Comparison of ENCODE assay signal across 24 cellular contexts in genomic region chr14:36086629-36087380, GRCh38.
"Had no signal": no experiment of that assay in that cellular context is flagged by ENCODE, and none has a peak within 500 bp of the region (broad histone marks: within the 10 kb centered on the region; RNA-seq: fewer than 3 reads in every experiment).

No MANE protein-coding gene starts in this region.

- H3K27me3 ChIP-seq: breast epithelium, hepatocyte, right atrium auricular region, suprapubic skin, tibial artery had no signal

- H3K9me3 ChIP-seq: breast epithelium, gastroesophageal sphincter, mucosa of descending colon, right atrium auricular region, suprapubic skin, tibial artery had no signal

- H3K36me3 ChIP-seq: breast epithelium, gastroesophageal sphincter, right atrium auricular region, suprapubic skin, tibial artery had no signal

- H3K27ac Mint-ChIP-seq: activated CD4-positive, alpha-beta memory T cell treated with anti-CD3 and anti-CD28 coated beads for 36 hours; activated CD4-positive, alpha-beta T cell treated with anti-CD3 and anti-CD28 coated beads, Interleukin-2, amount 10 ng/mL, durations not matched to agents 24 days and 14 days; activated naive CD8-positive, alpha-beta T cell treated with anti-CD3 and anti-CD28 coated beads, Interleukin-2, amount 50 U/mL, for 24 hours; activated T-cell treated with anti-CD3 and anti-CD28 coated beads, Interleukin-2, amount 50 U/mL, for 24 hours; dendritic cell treated with granulocyte-macrophage colony-stimulating factor and Interleukin-4, amounts not matched to agents 40 ng/mL and 50 ng/mL, for 4 days; endodermal cell; natural killer cell treated with Interleukin-12 subunit alpha and Interleukin-12 subunit beta and Interleukin-15 and Interleukin-18, amount 100 ng/mL, for 72 hours had no signal

- DNase-seq: activated CD4-positive, alpha-beta memory T cell treated with anti-CD3 and anti-CD28 coated beads for 36 hours; activated CD4-positive, alpha-beta T cell treated with anti-CD3 and anti-CD28 coated beads, Interleukin-2, amount 10 ng/mL, durations not matched to agents 24 days and 14 days; activated CD4-positive, CD25-positive, alpha-beta regulatory T cell treated with anti-CD3 and anti-CD28 coated beads, Interleukin-2, amount 50 U/mL, for 72 hours; activated CD8-positive, alpha-beta memory T cell treated with anti-CD3 and anti-CD28 coated beads, Interleukin-2, amount 50 U/mL, for 48 hours; activated gamma-delta T cell; activated naive CD4-positive, alpha-beta T cell treated with anti-CD3 and anti-CD28 coated beads, Interleukin-2, amount 50 U/mL, for 16 hours; activated naive CD8-positive, alpha-beta T cell treated with anti-CD3 and anti-CD28 coated beads, Interleukin-2, amount 50 U/mL, for 24 hours; activated T-cell treated with anti-CD3 and anti-CD28 coated beads, Interleukin-2, amount 50 U/mL, for 24 hours; amygdala; endodermal cell; islet precursor cell; left ventricle myocardium superior; mucosa of descending colon; stimulated activated naive CD4-positive, alpha-beta T cell; T1000; tibial artery had no signal

- H3K79me2 ChIP-seq: hepatocyte had no signal

- H3K36me3 Mint-ChIP-seq: activated CD4-positive, alpha-beta memory T cell treated with anti-CD3 and anti-CD28 coated beads for 36 hours; natural killer cell treated with Interleukin-12 subunit alpha and Interleukin-12 subunit beta and Interleukin-15 and Interleukin-18, amount 100 ng/mL, for 72 hours had no signal

- H3K4me1 Mint-ChIP-seq: activated CD4-positive, alpha-beta T cell treated with anti-CD3 and anti-CD28 coated beads, Interleukin-2, amount 10 ng/mL, durations not matched to agents 24 days and 14 days; activated naive CD8-positive, alpha-beta T cell treated with anti-CD3 and anti-CD28 coated beads, Interleukin-2, amount 50 U/mL, for 24 hours; central memory CD8-positive, alpha-beta T cell; endodermal cell had no signal

- H3K4me3 Mint-ChIP-seq: activated CD4-positive, alpha-beta memory T cell treated with anti-CD3 and anti-CD28 coated beads for 36 hours; activated CD4-positive, alpha-beta T cell treated with anti-CD3 and anti-CD28 coated beads, Interleukin-2, amount 10 ng/mL, durations not matched to agents 24 days and 14 days; activated naive CD8-positive, alpha-beta T cell treated with anti-CD3 and anti-CD28 coated beads, Interleukin-2, amount 50 U/mL, for 24 hours; activated T-cell treated with anti-CD3 and anti-CD28 coated beads, Interleukin-2, amount 50 U/mL, for 24 hours; central memory CD8-positive, alpha-beta T cell; dendritic cell treated with granulocyte-macrophage colony-stimulating factor and Interleukin-4, amounts not matched to agents 40 ng/mL and 50 ng/mL, for 4 days; endodermal cell; natural killer cell treated with Interleukin-12 subunit alpha and Interleukin-12 subunit beta and Interleukin-15 and Interleukin-18, amount 100 ng/mL, for 72 hours had no signal

- H3K4me2 ChIP-seq: hepatocyte had no signal

- H3K4me1 ChIP-seq: breast epithelium, gastroesophageal sphincter, right atrium auricular region, tibial artery had no signal

- H2AFZ ChIP-seq: hepatocyte had no signal

- H3K9me3 Mint-ChIP-seq: activated CD4-positive, alpha-beta memory T cell treated with anti-CD3 and anti-CD28 coated beads for 36 hours; activated CD4-positive, alpha-beta T cell treated with anti-CD3 and anti-CD28 coated beads, Interleukin-2, amount 10 ng/mL, durations not matched to agents 24 days and 14 days; activated naive CD8-positive, alpha-beta T cell treated with anti-CD3 and anti-CD28 coated beads, Interleukin-2, amount 50 U/mL, for 24 hours; activated T-cell treated with anti-CD3 and anti-CD28 coated beads, Interleukin-2, amount 50 U/mL, for 24 hours; central memory CD8-positive, alpha-beta T cell; dendritic cell treated with granulocyte-macrophage colony-stimulating factor and Interleukin-4, amounts not matched to agents 40 ng/mL and 50 ng/mL, for 4 days; endodermal cell had no signal

- H3K27ac ChIP-seq: breast epithelium, gastroesophageal sphincter, hepatocyte, right atrium auricular region, suprapubic skin, tibial artery had no signal

- H3K27me3 Mint-ChIP-seq: central memory CD8-positive, alpha-beta T cell had no signal

- H3K4me3 ChIP-seq: breast epithelium, gastroesophageal sphincter, hepatocyte, mucosa of descending colon, right atrium auricular region, suprapubic skin, tibial artery had no signal
